24 cellular contexts compared by ENCODE assay signal in genomic region chr16:73022534-73022933, GRCh38. TPM values are rescaled to one million over a fixed set of nuclear protein-coding genes. Genes with fewer than 3 reads are reported as not detected.
DNase-seq lines count a peak whose midpoint lies in the region; ATAC-seq, FAIRE-seq and TF ChIP-seq lines count a peak whose summit lies in the region.
"Had no signal": no experiment of that assay in that cellular context is flagged by ENCODE, and none has a peak within 500 bp of the region (broad histone marks: within the 10 kb centered on the region; RNA-seq: fewer than 3 reads in every experiment).

No MANE protein-coding gene starts in this region.

- H3K9me3 ChIP-seq in A549 (no peaks in the 10 kb centered on the region), parathyroid adenoma (ENCODE audit: control insufficient read depth, low read length) (no peaks in the 10 kb centered on the region)
- H3K9me3 ChIP-seq: upper lobe of left lung had no signal

- TF ChIP-seq POLR2A in A549 (IDR thresholded peaks at IDR 0.05; ENCODE audit: low read length): no peak

- peaks cover 69% of the 10 kb centered on the region for H3K79me2 ChIP-seq in parathyroid adenoma

- H3K4me3 ChIP-seq in A549 (no peak overlapping the region), astrocyte of the spinal cord (ENCODE audit: low read depth, low read length) (no peak overlapping the region), parathyroid adenoma (ENCODE audit: low read depth, low read length) (no peak overlapping the region)
- H3K4me3 ChIP-seq: GM23248, neural progenitor cell, upper lobe of left lung had no signal

- H3K4me2 ChIP-seq in A549 (no peak overlapping the region), parathyroid adenoma (ENCODE audit: low read length) (no peak overlapping the region)
- H3K4me2 ChIP-seq: neural progenitor cell had no signal

- WGBS in A549 (ENCODE audit: missing lambda C conversion rate): 91% methylated on average over 7 of the region's 7 CpGs

- H3K27me3 ChIP-seq in parathyroid adenoma (ENCODE audit: control insufficient read depth, insufficient read depth, low read length): no peaks in the 10 kb centered on the region
- H3K27me3 ChIP-seq: upper lobe of left lung had no signal

- H3K4me1 ChIP-seq in A549 (peaks cover 78% of the 10 kb centered on the region), parathyroid adenoma (peaks cover 52% of the 10 kb centered on the region)
- H3K4me1 ChIP-seq: neural progenitor cell had no signal

- TF ChIP-seq RAD21 in A549 (conservative IDR thresholded peaks at IDR 0.05 in 1 of 2, IDR thresholded peaks at IDR 0.05 in 1 of 2): no peak

- no peaks in the 10 kb centered on the region for H3K36me3 ChIP-seq in parathyroid adenoma (ENCODE audit: control insufficient read depth, insufficient read depth, low read length)
- H3K36me3 ChIP-seq: neural progenitor cell, upper lobe of left lung had no signal

- DNase-seq in A549 (ENCODE audit: low read depth in 1 of 2, low spot score in 1 of 2): no peak
- DNase-seq in astrocyte of the spinal cord (ENCODE audit: low read depth, low spot score): no peak
- DNase-seq in stimulated activated CD4-positive, alpha-beta T cell treated with anti-CD3 and anti-CD28 coated beads, Interleukin-2, amount 100 ng/mL, for 48 hours: no peak
- DNase-seq in activated CD4-positive, alpha-beta T cell treated with anti-CD3 and anti-CD28 coated beads, Interleukin-2, amount 50 U/mL, for 4 hours: no peak
- DNase-seq in NCI-H187 (lab: John Stamatoyannopoulos, UW): no peak
- DNase-seq: activated CD4-positive, alpha-beta T cell treated with anti-CD3 and anti-CD28 coated beads, Interleukin-2, amount 10 ng/mL, durations not matched to agents 7 days and 5 days; central memory CD4-positive, alpha-beta T cell; dermis blood vessel endothelial cell; GDM1; GM23248; hippocampal formation; left colon; NCI-H1105 treated with DMSO at 0.1 percent for 48 hours; NCI-H2029 treated with DMSO at 0.1 percent for 48 hours; NCI-H2227 treated with DMSO at 0.1 percent for 48 hours; stimulated activated CD4-positive, alpha-beta T cell treated with anti-CD3 and anti-CD28 coated beads, Interleukin-2, amount 100 ng/mL, for 24 hours; SW 1271; T1000; upper lobe of left lung had no signal

- H2AFZ ChIP-seq in parathyroid adenoma: no peak overlapping the region
- H2AFZ ChIP-seq: GM23248, neural progenitor cell had no signal

- peak overlapping the region; percentile 91 to 95 for H3K27ac ChIP-seq in A549
- H3K27ac ChIP-seq in parathyroid adenoma: peak overlapping the region; percentile 20
- H3K27ac ChIP-seq: GM23248, neural progenitor cell had no signal

- in situ Hi-C loops in astrocyte of the spinal cord (cut with HindIII; ENCODE audit: low sequenced_read_pairs): no loop called here

- TF ChIP-seq CTCF in A549 (IDR thresholded peaks at IDR 0.05) (no peak), GM12872 (IDR thresholded peaks at IDR 0.05; ENCODE audit: insufficient read depth, low read depth, low read length) (peak; percentile 12; the same call in 1 of the 3 replicates), astrocyte of the spinal cord (IDR thresholded peaks at IDR 0.05; ENCODE audit: low read depth, low read length) (peak; percentile 7), parathyroid adenoma (IDR thresholded peaks at IDR 0.05) (no peak)

- no peak for ATAC-seq in A549
- ATAC-seq in HG03520 (IDR thresholded peaks at IDR 0.05; ENCODE audit: unreplicated experiment): no peak
- ATAC-seq: left colon had no signal

- H3K9ac ChIP-seq in parathyroid adenoma: no peak overlapping the region
- H3K9ac ChIP-seq: GM23248, neural progenitor cell had no signal

- FAIRE-seq in A549 (lab: Jason Lieb, UNC): no peak
- FAIRE-seq: RCC 7860 had no signal

- TF ChIP-seq EP300 in A549 (IDR thresholded peaks at IDR 0.05): no peak

- CTCF ChIA-PET in A549 (lab: Yijun Ruan, JAX): interaction anchor here (0.7 to 2.6 kb wide), 3 partner anchors 32 to 190 kb away, joined by 3 to 11 read pairs (median 3); no protein-coding TSS in a partner anchor

- POLR2A ChIA-PET in A549 (lab: Yijun Ruan, JAX): no interaction called here

TF ChIP-seq in A549, 52 proteins besides CTCF, POLR2A, EP300 and RAD21:
- no peak for TF ChIP-seq MAZ (IDR thresholded peaks at IDR 0.05; ENCODE audit: borderline replicate concordance, low read depth, low read length)
- TF ChIP-seq ZNF302 (CRISPR knock-in tag; IDR thresholded peaks at IDR 0.05): no peak
TF ChIP-seq in A549: peak in this region for 0.

RNA-seq across cellular contexts. Expression of gene ZFHX3, which starts 25.4 kb away (rescaled TPM):
- polyA plus RNA-seq in A549 (2011; rRNA removed) (6.5 and 11.0 TPM in 2 replicates), A549 (2017; fragmentation: RNase III; extraction: RNeasy Plus Mini Kit Qiagen cat#74134 plus additional on column Dnase treatment) (3.9 to 4.0 TPM (median 3.9 TPM) in 3 replicates)
- polyA plus RNA-seq in A549 (2012; cell fraction: cytosol; rRNA removed): 2.9 and 4.0 TPM in 2 replicates
- 4.6 and 5.1 TPM in 2 replicates for polyA plus RNA-seq in A549 (2012; cell fraction: nucleus; rRNA removed)
- 25.9 and 28.7 TPM in 2 replicates for polyA minus RNA-seq in A549 (2011; rRNA and poly(A)+ RNA removed)

Comparison
In these comparisons a context has a peak if more than half of its experiments do, and no peak if none do; other contexts are left out.
1. CTCF ChIP-seq: peak in GM12872 (single experiment) and astrocyte of the spinal cord (single experiment); none in A549 (single experiment) and parathyroid adenoma (single experiment).